33 cellular contexts compared by ENCODE assay signal in genomic region chr20:42364446-42364845, GRCh38.
"Had no signal": no experiment of that assay in that cellular context is flagged by ENCODE, and none has a peak within 500 bp of the region (broad histone marks: within the 10 kb centered on the region; RNA-seq: fewer than 3 reads in every experiment).

No MANE protein-coding gene starts in this region.

- DNase-seq: Karpas-422, Kasumi-1, MG63, MM.1S, MV-4-11, NCI-H1048, NCI-H1092, NCI-H1092 treated with DMSO at 0.1 percent for 48 hours, NCI-H1105, NCI-H1105 treated with DMSO at 0.1 percent for 48 hours, NCI-H1417, NCI-H1417 treated with DMSO at 0.1 percent for 48 hours, NCI-H1436, NCI-H1436 treated with DMSO at 0.1 percent for 48 hours, NCI-H146, NCI-H1694, NCI-H1694 treated with DMSO at 0.1 percent for 48 hours, NCI-H187, NCI-H187 treated with DMSO at 0.1 percent for 48 hours, NCI-H1930, NCI-H2029, NCI-H2029 treated with DMSO at 0.1 percent for 48 hours, NCI-H2081, NCI-H2081 treated with DMSO at 0.1 percent for 48 hours, NCI-H2107, NCI-H2171, NCI-H2171 treated with DMSO at 0.1 percent for 48 hours, NCI-H2227 treated with DMSO at 0.1 percent for 48 hours, NCI-H226, NCI-H345, NCI-H446, NCI-H446 treated with DMSO at 0.1 percent for 48 hours, NCI-H510A had no signal
